ENCODE assay signal across 28 cellular contexts in the genomic region with DNA sequence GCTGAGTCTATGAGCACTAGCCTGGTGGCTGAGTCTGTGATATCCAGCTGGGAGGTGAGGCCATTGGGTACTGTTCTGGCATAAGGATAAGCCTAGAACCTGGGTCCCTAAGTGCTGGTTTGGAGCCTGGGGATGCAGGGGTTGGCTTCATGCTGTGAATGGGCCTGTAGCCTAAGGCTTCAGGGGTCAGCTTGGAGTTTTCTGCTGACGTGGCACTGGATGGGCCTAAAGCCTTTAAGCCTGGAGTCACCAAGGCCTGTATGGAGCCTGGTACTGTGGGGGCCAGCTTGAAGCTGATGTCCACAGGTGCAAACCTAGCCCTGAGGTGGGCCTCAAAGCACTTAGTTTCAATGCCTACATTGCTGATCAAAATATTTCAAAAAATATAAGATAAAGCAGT.
"Had no signal": no experiment of that assay in that cellular context is flagged by ENCODE, and none has a peak within 500 bp of the region (broad histone marks: within the 10 kb centered on the region; RNA-seq: fewer than 3 reads in every experiment).

No MANE protein-coding gene starts in this region.

- H3K9me3 ChIP-seq: colonic mucosa, esophagus squamous epithelium, gastrocnemius medialis, heart right ventricle, left lung, lower lobe of right lung, mucosa of descending colon had no signal

- ATAC-seq: effector memory CD8-positive, alpha-beta T cell; esophagus mucosa; gastrocnemius medialis; heart right ventricle; left cardiac atrium; left lung; left ventricle myocardium superior; lower lobe of right lung; mucosa of descending colon had no signal

- H3K4me1 ChIP-seq: colonic mucosa, esophagus squamous epithelium, gastrocnemius medialis, heart right ventricle, left lung, lower lobe of right lung had no signal

- H3K9me3 Mint-ChIP-seq: effector memory CD8-positive, alpha-beta T cell had no signal

- DNase-seq: colonic mucosa; cortex of kidney; effector CD8-positive, alpha-beta T cell; effector memory CD8-positive, alpha-beta T cell; endodermal cell; erythroblast; esophagus squamous epithelium; foreskin fibroblast; foreskin melanocyte; gastrocnemius medialis; glutamatergic neuron; head of caudate nucleus; heart right ventricle; hippocampal formation; left cardiac atrium; left lung; left ventricle myocardium superior; lower lobe of right lung; mesenchymal stem cell; mucosa of descending colon; naive B cell had no signal

- H3K27me3 ChIP-seq: colonic mucosa, esophagus squamous epithelium, heart right ventricle, left lung had no signal

- H3K27me3 Mint-ChIP-seq: dendritic cell treated with granulocyte-macrophage colony-stimulating factor and Interleukin-4, amounts not matched to agents 40 ng/mL and 50 ng/mL, for 4 days; effector memory CD8-positive, alpha-beta T cell; naive B cell had no signal

- H3K4me3 ChIP-seq: colonic mucosa, esophagus squamous epithelium, gastrocnemius medialis, heart right ventricle, left lung, lower lobe of right lung, mucosa of descending colon had no signal

- H3K4me3 Mint-ChIP-seq: dendritic cell treated with granulocyte-macrophage colony-stimulating factor and Interleukin-4, amounts not matched to agents 40 ng/mL and 50 ng/mL, for 4 days; effector memory CD8-positive, alpha-beta T cell; endodermal cell; mesothelial cell of epicardium; naive B cell had no signal

- H3K36me3 ChIP-seq: colonic mucosa, esophagus squamous epithelium, gastrocnemius medialis, heart right ventricle, left lung, lower lobe of right lung had no signal

- H3K36me3 Mint-ChIP-seq: mesothelial cell of epicardium, naive B cell had no signal

- FAIRE-seq: endometrium, islet of Langerhans, keratinocyte had no signal

- H3K27ac Mint-ChIP-seq: dendritic cell treated with granulocyte-macrophage colony-stimulating factor and Interleukin-4, amounts not matched to agents 40 ng/mL and 50 ng/mL, for 4 days; effector memory CD8-positive, alpha-beta T cell; endodermal cell; mesothelial cell of epicardium; naive B cell had no signal

- H3K4me1 Mint-ChIP-seq: endodermal cell, mesothelial cell of epicardium, naive B cell had no signal

- H3K27ac ChIP-seq: colonic mucosa, epithelial cell of prostate, esophagus squamous epithelium, gastrocnemius medialis, heart right ventricle, left lung, lower lobe of right lung had no signal
